In genomic region chr5:180012316-180012715, GRCh38 we compare ENCODE assay signal across 6 cellular contexts.
"Had no signal": no experiment of that assay in that cellular context is flagged by ENCODE, and none has a peak within 500 bp of the region (broad histone marks: within the 10 kb centered on the region; RNA-seq: fewer than 3 reads in every experiment).

No MANE protein-coding gene starts in this region.

- DNase-seq: IMR-90, KBM-7 had no signal

- H3K4me3 ChIP-seq: K562 had no signal

- H3K27ac ChIP-seq: HL-60 had no signal

- H3K27me3 Mint-ChIP-seq: IgD-negative memory B cell had no signal

- H3K27ac Mint-ChIP-seq: IgD-negative memory B cell had no signal

- H3K4me1 Mint-ChIP-seq: IgD-negative memory B cell had no signal

- H3K9me3 Mint-ChIP-seq: IgD-negative memory B cell had no signal

- H3K4me3 Mint-ChIP-seq: IgD-negative memory B cell had no signal

- ATAC-seq: HepG2, K562 had no signal
